In the genomic region with DNA sequence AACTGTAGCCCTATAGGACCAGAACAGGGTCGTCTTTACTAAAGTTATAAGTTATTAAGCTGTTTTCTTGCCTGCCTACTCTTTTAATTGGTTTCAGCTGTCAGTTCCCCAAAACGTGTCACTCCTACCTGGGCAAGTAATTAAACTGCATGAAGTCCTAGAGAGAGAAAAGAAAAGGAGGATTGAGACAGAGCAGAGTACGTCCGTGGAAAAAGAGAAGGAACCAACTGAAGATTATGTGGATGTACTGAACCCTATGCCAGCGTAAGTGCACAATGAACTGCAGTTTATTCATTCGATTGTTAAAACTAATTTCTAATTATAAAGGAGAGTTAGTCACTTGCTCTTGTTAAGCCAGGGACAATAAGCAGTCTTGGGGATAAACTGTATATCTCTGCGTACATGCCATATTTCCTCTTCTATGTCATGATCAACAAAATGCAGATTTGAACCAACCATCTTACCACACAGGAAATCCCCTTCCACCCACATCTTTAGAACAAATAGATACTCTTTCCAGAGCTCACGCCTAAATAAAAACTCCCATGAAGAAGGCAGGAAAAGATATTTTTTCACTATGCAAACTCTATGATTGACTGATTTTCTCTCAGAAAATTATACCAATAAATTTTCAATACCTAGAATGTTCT, we compare ENCODE assay signal across 12 cellular contexts. TPM values are rescaled to one million over a fixed set of nuclear protein-coding genes. Genes with fewer than 3 reads are reported as not detected.
DNase-seq lines count a peak whose midpoint lies in the region; ATAC-seq lines count a peak whose summit lies in the region.
"Had no signal": no experiment of that assay in that cellular context is flagged by ENCODE, and none has a peak within 500 bp of the region (broad histone marks: within the 10 kb centered on the region; RNA-seq: fewer than 3 reads in every experiment).

No MANE protein-coding gene starts in this region.

- H3K4me1 ChIP-seq in CD4-positive, alpha-beta memory T cell (ENCODE audit: insufficient read depth, low read length), result peaks cover 22% of the 10 kb centered on the region
- H3K4me1 ChIP-seq: vagina had no signal

- peaks cover 0 to 2% of the 10 kb centered on the region in 2 donors for H3K36me3 Mint-ChIP-seq in CD4-positive, alpha-beta memory T cell
- peaks cover 39% of the 10 kb centered on the region for H3K36me3 Mint-ChIP-seq in activated T-helper 1 cell treated with anti-CD3 and anti-CD28 coated beads, Interleukin-12 subunit alpha, Interleukin-12 subunit beta, Interleukin-2, Interleukin-4 antibody, amounts not matched to agents 30 ng/mL and 10 ng/mL and 1 ng/mL, durations not matched to agents 14 hours and 24 hours and 36 hours (ENCODE audit: low read depth)

- CTCF ChIA-PET in CD4-positive, alpha-beta memory T cell (lab: Charles Lee; ENCODE audit: partially characterized antibody), result no interaction called here

- peak; percentile 59 for ATAC-seq in GM19023 (IDR thresholded peaks at IDR 0.05; ENCODE audit: unreplicated experiment)
- peak; percentile 41 for ATAC-seq in HG03039 (IDR thresholded peaks at IDR 0.05; ENCODE audit: unreplicated experiment)
- ATAC-seq in left colon, result no peak

- intact Hi-C loops in CD4-positive, alpha-beta memory T cell (cut with micrococcal nuclease), result loop anchor here (2.0 kb wide), 1 partner anchor 37 kb away; a partner anchor contains a TSS
- intact Hi-C loops in activated T-helper 1 cell treated with anti-CD3 and anti-CD28 coated beads, Interleukin-12 subunit alpha, Interleukin-12 subunit beta, Interleukin-2, Interleukin-4 antibody, amounts not matched to agents 30 ng/mL and 10 ng/mL and 1 ng/mL, durations not matched to agents 14 hours and 24 hours and 36 hours (cut with micrococcal nuclease), result loop anchor here (1.0 to 10.0 kb wide), 8 partner anchors 8 to 666 kb away; a partner anchor contains a TSS
- intact Hi-C loops in left colon (cut with DNase I, micrococcal nuclease), result no loop called here

- POLR2A ChIA-PET in CD4-positive, alpha-beta memory T cell (lab: Charles Lee; ENCODE audit: partially characterized antibody), result interaction anchor here (1.3 to 2.9 kb wide), 2 partner anchors 10 to 37 kb away, joined by 5 to 13 read pairs; a partner anchor contains a TSS

- H3K9me3 Mint-ChIP-seq in CD4-positive, alpha-beta memory T cell, result no peaks in the 10 kb centered on the region
- H3K9me3 Mint-ChIP-seq in activated T-helper 1 cell treated with anti-CD3 and anti-CD28 coated beads, Interleukin-12 subunit alpha, Interleukin-12 subunit beta, Interleukin-2, Interleukin-4 antibody, amounts not matched to agents 30 ng/mL and 10 ng/mL and 1 ng/mL, durations not matched to agents 14 hours and 24 hours and 36 hours, result peaks cover 7% of the 10 kb centered on the region

- H3K4me3 ChIP-seq in CD4-positive, alpha-beta memory T cell (ENCODE audit: low read length in 2 of 2), result peak overlapping the region in 1 of 2 donors; percentile 36
- H3K4me3 ChIP-seq: vagina had no signal

- DNase-seq in CD4-positive, alpha-beta memory T cell, result peak; percentile 35 to 60 (median 47)
- DNase-seq in activated T-helper 1 cell treated with anti-CD3 and anti-CD28 coated beads, Interleukin-12 subunit alpha, Interleukin-12 subunit beta, Interleukin-2, Interleukin-4 antibody, amounts not matched to agents 30 ng/mL and 10 ng/mL and 1 ng/mL, durations not matched to agents 14 hours and 24 hours and 36 hours (ENCODE audit: low spot score), result peak; percentile 27
- no peak for DNase-seq in glomerular visceral epithelial cell (ENCODE audit: extremely low spot score)
- DNase-seq in inferior parietal cortex (ENCODE audit: extremely low spot score), result no peak
- DNase-seq in left colon, result no peak
- no peak for DNase-seq in NCI-H1436 treated with DMSO at 0.1 percent for 48 hours (lab: John Stamatoyannopoulos, UW)
- DNase-seq: midbrain, NCI-H1092 treated with DMSO at 0.1 percent for 48 hours had no signal

- H3K27me3 ChIP-seq in CD4-positive, alpha-beta memory T cell (ENCODE audit: insufficient read depth, low read length), result no peaks in the 10 kb centered on the region
- H3K27me3 ChIP-seq: vagina had no signal

- no peaks in the 10 kb centered on the region for H3K9me3 ChIP-seq in CD4-positive, alpha-beta memory T cell (ENCODE audit: control insufficient read depth in 1 of 2, low read length in 2 of 2)
- H3K9me3 ChIP-seq: vagina had no signal

- H3K4me3 Mint-ChIP-seq in CD4-positive, alpha-beta memory T cell, result peak overlapping the region; percentile 62 to 80 (median 70)
- peak overlapping the region; percentile 63 for H3K4me3 Mint-ChIP-seq in activated T-helper 1 cell treated with anti-CD3 and anti-CD28 coated beads, Interleukin-12 subunit alpha, Interleukin-12 subunit beta, Interleukin-2, Interleukin-4 antibody, amounts not matched to agents 30 ng/mL and 10 ng/mL and 1 ng/mL, durations not matched to agents 14 hours and 24 hours and 36 hours

- H3K4me1 Mint-ChIP-seq in CD4-positive, alpha-beta memory T cell, result peaks cover 15 to 27% (median 19%) of the 10 kb centered on the region in 4 donors
- peaks cover 26% of the 10 kb centered on the region for H3K4me1 Mint-ChIP-seq in activated T-helper 1 cell treated with anti-CD3 and anti-CD28 coated beads, Interleukin-12 subunit alpha, Interleukin-12 subunit beta, Interleukin-2, Interleukin-4 antibody, amounts not matched to agents 30 ng/mL and 10 ng/mL and 1 ng/mL, durations not matched to agents 14 hours and 24 hours and 36 hours (ENCODE audit: low read depth)

- H3K27ac ChIP-seq in CD4-positive, alpha-beta memory T cell (ENCODE audit: low read depth, low read length), result no peak overlapping the region
- H3K27ac ChIP-seq: vagina had no signal

- no peaks in the 10 kb centered on the region for H3K27me3 Mint-ChIP-seq in CD4-positive, alpha-beta memory T cell
- H3K27me3 Mint-ChIP-seq in activated T-helper 1 cell treated with anti-CD3 and anti-CD28 coated beads, Interleukin-12 subunit alpha, Interleukin-12 subunit beta, Interleukin-2, Interleukin-4 antibody, amounts not matched to agents 30 ng/mL and 10 ng/mL and 1 ng/mL, durations not matched to agents 14 hours and 24 hours and 36 hours (ENCODE audit: insufficient read depth), result no peaks in the 10 kb centered on the region

- H3K27ac Mint-ChIP-seq in CD4-positive, alpha-beta memory T cell, result peak overlapping the region; percentile 7 to 87 (median 47)
- H3K27ac Mint-ChIP-seq in activated T-helper 1 cell treated with anti-CD3 and anti-CD28 coated beads, Interleukin-12 subunit alpha, Interleukin-12 subunit beta, Interleukin-2, Interleukin-4 antibody, amounts not matched to agents 30 ng/mL and 10 ng/mL and 1 ng/mL, durations not matched to agents 14 hours and 24 hours and 36 hours, result peak overlapping the region; percentile 91

- H3K36me3 ChIP-seq in CD4-positive, alpha-beta memory T cell (ENCODE audit: insufficient read depth, low read length), result no peaks in the 10 kb centered on the region
- H3K36me3 ChIP-seq: vagina had no signal

RNA-seq across cellular contexts. Expression of a gene that starts 22.8 kb away (rescaled TPM):
- 1 to 10 TPM; 3.6 to 3.9 TPM for total RNA-seq in CD4-positive, alpha-beta memory T cell
- polyA plus RNA-seq in CD4-positive, alpha-beta memory T cell, result 1 to 10 TPM; 2.8 to 3.7 TPM
- 19.2 and 19.7 TPM in 2 replicates for total RNA-seq in activated T-helper 1 cell treated with anti-CD3 and anti-CD28 coated beads, Interleukin-12 subunit alpha, Interleukin-12 subunit beta, Interleukin-2, Interleukin-4 antibody, amounts not matched to agents 30 ng/mL and 10 ng/mL and 1 ng/mL, durations not matched to agents 14 hours and 24 hours and 36 hours
- under 1 TPM; 0.24 to 0.84 TPM for total RNA-seq in left colon
- total RNA-seq: SK-MEL-5, vagina had no signal

RNA-seq across cellular contexts. Expression of a gene that starts 36.0 kb away (rescaled TPM):
- total RNA-seq in CD4-positive, alpha-beta memory T cell, result 10 to 100 TPM; 64.0 to 69.1 TPM
- 10 to 100 TPM; 15.2 to 23.8 TPM for polyA plus RNA-seq in CD4-positive, alpha-beta memory T cell
- total RNA-seq in activated T-helper 1 cell treated with anti-CD3 and anti-CD28 coated beads, Interleukin-12 subunit alpha, Interleukin-12 subunit beta, Interleukin-2, Interleukin-4 antibody, amounts not matched to agents 30 ng/mL and 10 ng/mL and 1 ng/mL, durations not matched to agents 14 hours and 24 hours and 36 hours, result 27.7 and 29.2 TPM in 2 replicates
- 10 to 100 TPM; 14.7 to 16.7 TPM for total RNA-seq in left colon

Comparison
In these comparisons a context has a peak if more than half of its experiments do, and no peak if none do; other contexts are left out.
1. DNase-seq: peak in CD4-positive, alpha-beta memory T cell (5 of 5) and activated T-helper 1 cell treated with anti-CD3 and anti-CD28 coated beads, Interleukin-12 subunit alpha, Interleukin-12 subunit beta, Interleukin-2, Interleukin-4 antibody, amounts not matched to agents 30 ng/mL and 10 ng/mL and 1 ng/mL, durations not matched to agents 14 hours and 24 hours and 36 hours (single experiment); none in glomerular visceral epithelial cell (single experiment), inferior parietal cortex (single experiment), left colon (0 of 2) and NCI-H1436 treated with DMSO at 0.1 percent for 48 hours (single experiment).
2. intact Hi-C loops: an anchor here in CD4-positive, alpha-beta memory T cell (2.0 kb wide) and activated T-helper 1 cell treated with anti-CD3 and anti-CD28 coated beads, Interleukin-12 subunit alpha, Interleukin-12 subunit beta, Interleukin-2, Interleukin-4 antibody, amounts not matched to agents 30 ng/mL and 10 ng/mL and 1 ng/mL, durations not matched to agents 14 hours and 24 hours and 36 hours (1.0 to 10.0 kb wide); none called in left colon.